Comparison of ENCODE assay signal across 16 cellular contexts in genomic region chr6:170249817-170250216, GRCh38. TPM values are rescaled to one million over a fixed set of nuclear protein-coding genes. Genes with fewer than 3 reads are reported as not detected.
DNase-seq lines count a peak whose midpoint lies in the region; ATAC-seq and TF ChIP-seq lines count a peak whose summit lies in the region.
"Had no signal": no experiment of that assay in that cellular context is flagged by ENCODE, and none has a peak within 500 bp of the region (broad histone marks: within the 10 kb centered on the region; RNA-seq: fewer than 3 reads in every experiment).

No MANE protein-coding gene starts in this region.

- no peaks in the 10 kb centered on the region; the same call in 2 of the 3 replicates for H3K36me3 Mint-ChIP-seq in GM23338 (ENCODE audit: low read depth)
- H3K36me3 Mint-ChIP-seq: CD8-positive, alpha-beta T cell had no signal

- H3K4me1 ChIP-seq in GM23338 (ENCODE audit: insufficient read depth) (no peaks in the 10 kb centered on the region), SJCRH30 (peaks cover 41% of the 10 kb centered on the region), neuronal stem cell (ENCODE audit: control insufficient read depth in 2 of 2, insufficient read depth in 1 of 2, low read depth in 1 of 2, low read length in 2 of 2) (peaks cover 22 to 28% of the 10 kb centered on the region in 2 donors), vagina (peaks cover 47% of the 10 kb centered on the region)

- H4K8ac ChIP-seq in neuronal stem cell (ENCODE audit: low read depth, low read length), result no peak overlapping the region

- no peaks in the 10 kb centered on the region for H3K9me3 Mint-ChIP-seq in GM23338
- H3K9me3 Mint-ChIP-seq: CD8-positive, alpha-beta T cell; HFFc6 had no signal

- no peak overlapping the region for H3K9ac ChIP-seq in neuronal stem cell (ENCODE audit: low read depth, low read length, poor library complexity)
- H3K9ac ChIP-seq: BLaER1 treated with 17β-estradiol and CSF1 and Interleukin-3, amounts not matched to agents 10 nM and 100 nM; GM23248 had no signal

- H3K23ac ChIP-seq in neuronal stem cell (ENCODE audit: low read depth, low read length, poor library complexity), result no peak overlapping the region

- no peaks in the 10 kb centered on the region for H3K9me2 ChIP-seq in GM23338 (ENCODE audit: insufficient read depth)

- H3K14ac ChIP-seq in neuronal stem cell (ENCODE audit: low read length), result no peak overlapping the region

- no peaks in the 10 kb centered on the region for H3K79me2 ChIP-seq in GM23338 (replicated peaks; ENCODE audit: insufficient read depth)

- ATAC-seq in GM23338, result no peak
- ATAC-seq in HG02981 (IDR thresholded peaks at IDR 0.05; ENCODE audit: unreplicated experiment), result no peak
- ATAC-seq: CD8-positive, alpha-beta T cell; HCT116 had no signal

- intact Hi-C loops in vagina (cut with DNase I), result no loop called here

- H4K91ac ChIP-seq in neuronal stem cell (ENCODE audit: low read depth, low read length, poor library complexity), result no peak overlapping the region

- H2AFZ ChIP-seq in GM23338 (no peak overlapping the region), neuronal stem cell (ENCODE audit: low read length) (no peak overlapping the region)
- H2AFZ ChIP-seq: GM23248 had no signal

- H3K36me3 ChIP-seq in GM23338 (ENCODE audit: insufficient read depth) (no peaks in the 10 kb centered on the region), SJCRH30 (no peaks in the 10 kb centered on the region), neuronal stem cell (replicated peaks in 1 of 2; ENCODE audit: control insufficient read depth in 2 of 2, insufficient read depth in 2 of 2, low read length in 2 of 2) (no peaks in the 10 kb centered on the region), vagina (no peaks in the 10 kb centered on the region)
- H3K36me3 ChIP-seq: BLaER1 treated with 17β-estradiol and CSF1 and Interleukin-3, amounts not matched to agents 10 nM and 100 nM had no signal

- DNase-seq in GM23338 (ENCODE audit: low spot score), result no peak
- DNase-seq in SJCRH30, result no peak
- DNase-seq in neuronal stem cell (ENCODE audit: low spot score), result no peak
- no peak for DNase-seq in vagina (ENCODE audit: extremely low spot score in 2 of 2)
- DNase-seq in NCI-H146 (lab: John Stamatoyannopoulos, UW), result no peak
- DNase-seq: Calu3; CD8-positive, alpha-beta T cell; DMS79 treated with DMSO at 0.1 percent for 48 hours; GF-D8; GM23248; HFFc6; IMR-90 had no signal

- H3K27ac Mint-ChIP-seq in GM23338, result peak overlapping the region; percentile 67; the same call in 1 of the 2 replicates
- H3K27ac Mint-ChIP-seq: B cell; CD8-positive, alpha-beta T cell; HFFc6 had no signal

- H2BK5ac ChIP-seq in neuronal stem cell (ENCODE audit: low read length), result no peak overlapping the region

- no peak overlapping the region for H3K4me3 Mint-ChIP-seq in GM23338
- H3K4me3 Mint-ChIP-seq: B cell; CD8-positive, alpha-beta T cell; HFFc6 had no signal

- peak overlapping the region; percentile 77 for H2AK5ac ChIP-seq in neuronal stem cell (ENCODE audit: low read depth, low read length)

- H3K4me3 ChIP-seq in GM23338 (no peak overlapping the region), SJCRH30 (no peak overlapping the region), neuronal stem cell (ENCODE audit: low read length in 2 of 2) (no peak overlapping the region), vagina (no peak overlapping the region)
- H3K4me3 ChIP-seq: BLaER1 treated with 17β-estradiol and CSF1 and Interleukin-3, amounts not matched to agents 10 nM and 100 nM; GM23248 had no signal

- peak overlapping the region; percentile 85 for H3K18ac ChIP-seq in neuronal stem cell (ENCODE audit: low read length)

- peak overlapping the region; percentile 82 for H2BK12ac ChIP-seq in neuronal stem cell (ENCODE audit: low read length)

- H3K9me3 ChIP-seq in SJCRH30 (replicated peaks), result no peaks in the 10 kb centered on the region
- H3K9me3 ChIP-seq in neuronal stem cell (replicated peaks in 1 of 2; ENCODE audit: control insufficient read depth in 2 of 2, insufficient read depth in 1 of 2, low read depth in 1 of 2, low read length in 2 of 2), result no peaks in the 10 kb centered on the region
- no peaks in the 10 kb centered on the region for H3K9me3 ChIP-seq in vagina
- H3K9me3 ChIP-seq: BLaER1 treated with 17β-estradiol and CSF1 and Interleukin-3, amounts not matched to agents 10 nM and 100 nM had no signal

- WGBS in neuronal stem cell (ENCODE audit: extremely low coverage in 2 of 2, insufficient read length in 2 of 2, insufficient replicate concordance in 1 of 2), 2 donors, result no CpG with 5 or more reads among the region's 15 CpGs

- no peak overlapping the region for H3K27ac ChIP-seq in GM23338 (ENCODE audit: low read depth)
- peak overlapping the region; percentile 58 for H3K27ac ChIP-seq in SJCRH30
- H3K27ac ChIP-seq in neuronal stem cell (replicated peaks; ENCODE audit: low read length), result no peak overlapping the region
- H3K27ac ChIP-seq in vagina, result peak overlapping the region; percentile 74
- H3K27ac ChIP-seq: BLaER1 treated with 17β-estradiol and CSF1 and Interleukin-3, amounts not matched to agents 10 nM and 100 nM; GM23248 had no signal

- peaks cover 11% of the 10 kb centered on the region for H3K4me1 Mint-ChIP-seq in GM23338
- H3K4me1 Mint-ChIP-seq: B cell had no signal

- H2BK120ac ChIP-seq in neuronal stem cell (ENCODE audit: low read depth, low read length), result no peak overlapping the region

- H3K79me1 ChIP-seq in neuronal stem cell (ENCODE audit: low read depth, low read length), result no peaks in the 10 kb centered on the region

- no peak overlapping the region for H3K4ac ChIP-seq in neuronal stem cell (ENCODE audit: low read length)

- H3F3A ChIP-seq in GM23338 (replicated peaks; ENCODE audit: low read depth), result no peaks in the 10 kb centered on the region

- H3K27me3 ChIP-seq in GM23338 (ENCODE audit: insufficient read depth), result no peaks in the 10 kb centered on the region
- no peaks in the 10 kb centered on the region for H3K27me3 ChIP-seq in SJCRH30
- H3K27me3 ChIP-seq in neuronal stem cell (ENCODE audit: control insufficient read depth in 3 of 3, insufficient read depth in 3 of 3, low read depth in 1 of 3, low read length in 3 of 3), result no peaks in the 10 kb centered on the region
- H3K27me3 ChIP-seq in vagina, result no peaks in the 10 kb centered on the region

- peak overlapping the region; percentile 37 for H2BK15ac ChIP-seq in neuronal stem cell (ENCODE audit: low read length)

- no peak for TF ChIP-seq POLR2A in vagina (IDR thresholded peaks at IDR 0.05)

- peaks cover 4% of the 10 kb centered on the region for H3K27me3 Mint-ChIP-seq in GM23338 (ENCODE audit: insufficient read depth, low read depth, poor library complexity)

- no peak overlapping the region for H3K4me2 ChIP-seq in GM23338
- H3K4me2 ChIP-seq in neuronal stem cell (ENCODE audit: insufficient read depth, low read length, poor library complexity, severe bottlenecking), result no peak overlapping the region
- H3K4me2 ChIP-seq: BLaER1 treated with 17β-estradiol and CSF1 and Interleukin-3, amounts not matched to agents 10 nM and 100 nM had no signal

- TF ChIP-seq CTCF in GM23338 (conservative IDR thresholded peaks at IDR 0.05; ENCODE audit: low read depth in 2 of 2), result no peak
- TF ChIP-seq CTCF in vagina (IDR thresholded peaks at IDR 0.05), result no peak

- no peaks in the 10 kb centered on the region for H4K20me1 ChIP-seq in GM23338 (replicated peaks; ENCODE audit: insufficient read depth)

TF ChIP-seq in GM23338, 12 proteins besides CTCF, POLR2A, EP300 and RAD21:
- TF ChIP-seq STAT1 (IDR thresholded peaks at IDR 0.05; ENCODE audit: unreplicated experiment) (no peak), JUNB (IDR thresholded peaks at IDR 0.05; ENCODE audit: unreplicated experiment) (no peak), REST (IDR thresholded peaks at IDR 0.05; ENCODE audit: unreplicated experiment) (no peak), POLR2AphosphoS5 (IDR thresholded peaks at IDR 0.05; ENCODE audit: low read depth) (no peak), EZH2 (IDR thresholded peaks at IDR 0.05; ENCODE audit: low read depth, unreplicated experiment) (no peak), CREB1 (CRISPR knock-in tag; IDR thresholded peaks at IDR 0.05; ENCODE audit: low read depth) (no peak), NANOG (IDR thresholded peaks at IDR 0.05; ENCODE audit: borderline replicate concordance) (no peak)

RNA-seq across cellular contexts. Expression of gene DLL1, which starts 41.1 kb away (rescaled TPM):
- 4.6 and 4.8 TPM in 2 replicates for total RNA-seq in GM23338 (2014; rRNA removed; shearing (Covaris generic))
- 2.2 and 2.6 TPM in 2 replicates for polyA plus RNA-seq in GM23338 (2016; fragmentation: Nextera tagmentation; extraction: Ambion mirVana)
- total RNA-seq in SJCRH30 (2014; rRNA removed; shearing (Covaris generic)), result 12.6 and 13.6 TPM in 2 replicates
- polyA plus RNA-seq in neuronal stem cell (2013, experiment 1 of 2), result 66.9 TPM
- polyA plus RNA-seq in neuronal stem cell (2013, experiment 2 of 2), result 67.5 TPM
- 43.5 TPM for total RNA-seq in vagina

RNA-seq across cellular contexts. Expression of gene FAM120B, which starts 56.7 kb away (rescaled TPM):
- total RNA-seq in GM23338 (2014; rRNA removed; shearing (Covaris generic)), result 14.4 and 16.7 TPM in 2 replicates
- polyA plus RNA-seq in GM23338 (2016; fragmentation: Nextera tagmentation; extraction: Ambion mirVana), result 5.8 and 7.2 TPM in 2 replicates
- total RNA-seq in SJCRH30 (2014; rRNA removed; shearing (Covaris generic)), result 19.6 and 21.4 TPM in 2 replicates
- 18.0 TPM for polyA plus RNA-seq in neuronal stem cell (2013, experiment 1 of 2)
- 17.8 TPM for polyA plus RNA-seq in neuronal stem cell (2013, experiment 2 of 2)
- total RNA-seq in vagina, result 34.6 TPM

Comparison
In these comparisons a context has a peak if more than half of its experiments do, and no peak if none do; other contexts are left out.
1. H3K27ac ChIP-seq: peak in SJCRH30 (single experiment) and vagina (single experiment); none in GM23338 (single experiment) and neuronal stem cell (single experiment).